ENCODE assay signal across 21 cellular contexts in the genomic region with DNA sequence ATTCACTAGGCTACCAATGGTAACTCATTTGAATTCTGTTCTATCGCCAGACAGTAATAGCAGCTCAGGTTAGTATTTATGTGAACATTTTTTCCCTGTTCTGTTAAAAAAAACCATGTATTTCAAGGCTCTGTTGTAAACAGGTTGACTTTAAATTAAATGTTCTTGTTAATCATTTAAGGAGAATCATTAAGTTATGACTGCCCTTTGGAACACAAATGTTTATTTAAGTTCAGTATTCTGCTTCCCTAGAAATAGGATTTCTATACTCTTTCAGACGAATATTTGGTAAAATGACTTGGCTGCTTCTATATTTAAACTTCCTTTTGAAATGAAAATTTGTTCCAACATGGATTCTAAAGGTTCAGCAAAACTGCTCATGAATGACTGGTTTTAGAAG.
"Had no signal": no experiment of that assay in that cellular context is flagged by ENCODE, and none has a peak within 500 bp of the region (broad histone marks: within the 10 kb centered on the region; RNA-seq: fewer than 3 reads in every experiment).

No MANE protein-coding gene starts in this region.

- H3K27ac ChIP-seq: foreskin keratinocyte, pancreas, prostate gland, stomach, thoracic aorta had no signal

- ATAC-seq: foreskin keratinocyte; left ventricle myocardium superior; natural killer cell treated with Interleukin-12 subunit alpha and Interleukin-12 subunit beta and Interleukin-15 and Interleukin-18, amount 100 ng/mL, for 72 hours; pancreas; sciatic nerve; stimulated activated naive B cell treated with anti-CD40 and anti-IgM and Interleukin-4, amounts not matched to agents 10 μg/mL and 1 μg/mL and 100 μg/mL, for 72 hours had no signal

- FAIRE-seq: endothelial cell of umbilical vein, pancreas had no signal

- H3K4me1 ChIP-seq: foreskin keratinocyte, pancreas, prostate gland, stomach had no signal

- H3K9me3 ChIP-seq: pancreas, prostate gland had no signal

- DNase-seq: dermis blood vessel endothelial cell; erythroblast; foreskin keratinocyte; hypothalamus; islet precursor cell; left ventricle myocardium superior; mesendoderm; occipital lobe; pancreas; retina; stimulated activated CD4-positive, alpha-beta T cell treated with anti-CD3 and anti-CD28 coated beads, Interleukin-2, amount 100 ng/mL, for 24 hours; stimulated activated CD4-positive, alpha-beta T cell treated with anti-CD3 and anti-CD28 coated beads, Interleukin-4, amount 100 ng/mL, for 4 hours; stimulated activated naive B cell treated with anti-CD40 and anti-IgM and Interleukin-4, amounts not matched to agents 10 μg/mL and 1 μg/mL and 100 μg/mL, for 72 hours; stomach; substantia nigra; trophoblast cell had no signal

- H3K4me3 ChIP-seq: pancreas, prostate gland, stomach, thoracic aorta had no signal

- H3K27me3 ChIP-seq: foreskin keratinocyte, pancreas, stomach had no signal

- H3K36me3 ChIP-seq: pancreas, prostate gland had no signal
